In genomic region chr13:112953591-112954487, GRCh38 we compare ENCODE assay signal across 1 cellular context.
TF ChIP-seq lines count a peak whose summit lies in the region.

No MANE protein-coding gene starts in this region.

TF ChIP-seq in HepG2, 621 proteins besides CTCF, POLR2A, EP300 and RAD21 (continued from another document and continues in another):
- TF ChIP-seq POGZ (CRISPR knock-in tag; IDR thresholded peaks at IDR 0.05): 0 out of 2 replicates have a peak, but pooled peaks have one; percentile 11
- TF ChIP-seq RNF219 (CRISPR knock-in tag; IDR thresholded peaks at IDR 0.05): no peak
- TF ChIP-seq KIAA2018 (CRISPR knock-in tag; IDR thresholded peaks at IDR 0.05; ENCODE audit: borderline replicate concordance): no peak
- TF ChIP-seq JUND (CRISPR knock-in tag; IDR thresholded peaks at IDR 0.05): 0 out of 2 replicates have a peak, but pooled peaks have one; percentile 33
- TF ChIP-seq ZNF446 (CRISPR knock-in tag; IDR thresholded peaks at IDR 0.05): no peak
- 0 out of 2 replicates have a peak, but pooled peaks have one; percentile 8 for TF ChIP-seq CEBPG (CRISPR knock-in tag; IDR thresholded peaks at IDR 0.05)
- no peak for TF ChIP-seq NCOR1 (IDR thresholded peaks at IDR 0.05; ENCODE audit: borderline replicate concordance, low read length)
- no peak for TF ChIP-seq ZNF431 (CRISPR knock-in tag; IDR thresholded peaks at IDR 0.05; ENCODE audit: borderline replicate concordance, low read depth)
- TF ChIP-seq CAMTA2 (CRISPR knock-in tag; IDR thresholded peaks at IDR 0.05; ENCODE audit: borderline replicate concordance): no peak
- 0 out of 2 replicates have a peak, but pooled peaks have one; percentile 12 for TF ChIP-seq HOMEZ (CRISPR knock-in tag; IDR thresholded peaks at IDR 0.05; ENCODE audit: low read depth)
- TF ChIP-seq ZNF776 (CRISPR knock-in tag; IDR thresholded peaks at IDR 0.05): peak; percentile 37; the same call in 1 of the 2 replicates
- TF ChIP-seq ZNF292 (CRISPR knock-in tag; IDR thresholded peaks at IDR 0.05; ENCODE audit: borderline replicate concordance, low read depth): peak; percentile 67
- peak; percentile 36; the same call in 1 of the 2 replicates for TF ChIP-seq GMEB1 (CRISPR knock-in tag; IDR thresholded peaks at IDR 0.05; ENCODE audit: borderline replicate concordance)
- TF ChIP-seq E2F5 (CRISPR knock-in tag; conservative IDR thresholded peaks at IDR 0.05): 0 out of 2 replicates have a peak, but pooled peaks have one; percentile 19
- TF ChIP-seq SMAD1 (CRISPR knock-in tag; IDR thresholded peaks at IDR 0.05; ENCODE audit: borderline replicate concordance, low read depth): no peak; the same call in 1 of the 2 replicates
- TF ChIP-seq ISX (CRISPR knock-in tag; conservative IDR thresholded peaks at IDR 0.05): no peak
- TF ChIP-seq FOXA3 (CRISPR knock-in tag; IDR thresholded peaks at IDR 0.05): 0 out of 2 replicates have a peak, but pooled peaks have one; percentile 12
- no peak for TF ChIP-seq TRIM24 (CRISPR knock-in tag; IDR thresholded peaks at IDR 0.05)
- no peak for TF ChIP-seq RAD51 (IDR thresholded peaks at IDR 0.05; ENCODE audit: borderline replicate concordance)
- TF ChIP-seq SIX4 (CRISPR knock-in tag; IDR thresholded peaks at IDR 0.05): 0 out of 2 replicates have a peak, but pooled peaks have one; percentile 19
- TF ChIP-seq PHF21A (CRISPR knock-in tag; IDR thresholded peaks at IDR 0.05): peak; percentile 3; the same call in 1 of the 2 replicates
- TF ChIP-seq ZNF775 (CRISPR knock-in tag; IDR thresholded peaks at IDR 0.05; ENCODE audit: borderline replicate concordance): no peak
- TF ChIP-seq FOXO1 (CRISPR knock-in tag; IDR thresholded peaks at IDR 0.05): 0 out of 2 replicates have a peak, but pooled peaks have one; percentile 8
- TF ChIP-seq SRF (IDR thresholded peaks at IDR 0.05; ENCODE audit: low read depth, low read length): no peak
- 0 out of 2 replicates have a peak, but pooled peaks have one; percentile 40 for TF ChIP-seq ZBTB42 (CRISPR knock-in tag; IDR thresholded peaks at IDR 0.05)
- TF ChIP-seq ZFP37 (CRISPR knock-in tag; IDR thresholded peaks at IDR 0.05; ENCODE audit: borderline replicate concordance): no peak
- no peak for TF ChIP-seq ZKSCAN5 (CRISPR knock-in tag; IDR thresholded peaks at IDR 0.05)
- peak; percentile 28; the same call in 1 of the 2 replicates for TF ChIP-seq ZFY (CRISPR knock-in tag; IDR thresholded peaks at IDR 0.05)
- 0 out of 2 replicates have a peak, but pooled peaks have one; percentile 7 for TF ChIP-seq ZNF563 (CRISPR knock-in tag; IDR thresholded peaks at IDR 0.05)
- TF ChIP-seq USF2 (IDR thresholded peaks at IDR 0.05; ENCODE audit: low read depth, low read length): no peak
- no peak for TF ChIP-seq USF2 (CRISPR knock-in tag; IDR thresholded peaks at IDR 0.05; ENCODE audit: borderline replicate concordance)
- TF ChIP-seq RXRB (CRISPR knock-in tag; IDR thresholded peaks at IDR 0.05; ENCODE audit: borderline replicate concordance): peak; percentile 13; the same call in 1 of the 2 replicates
- 0 out of 2 replicates have a peak, but pooled peaks have one; percentile 3 for TF ChIP-seq TAF1 (CRISPR knock-in tag; IDR thresholded peaks at IDR 0.05)
- no peak for TF ChIP-seq NFKB2 (CRISPR knock-in tag; IDR thresholded peaks at IDR 0.05; ENCODE audit: borderline replicate concordance)
- 0 out of 2 replicates have a peak, but pooled peaks have one; percentile 19 for TF ChIP-seq MAX (IDR thresholded peaks at IDR 0.05)
- no peak for TF ChIP-seq TMF1 (CRISPR knock-in tag; IDR thresholded peaks at IDR 0.05; ENCODE audit: low read depth)
- TF ChIP-seq ZNF574 (CRISPR knock-in tag; IDR thresholded peaks at IDR 0.05): 0 out of 2 replicates have a peak, but pooled peaks have one; percentile 20
- TF ChIP-seq SAP130 (CRISPR knock-in tag; IDR thresholded peaks at IDR 0.05; ENCODE audit: low read depth): 0 out of 2 replicates have a peak, but pooled peaks have one; percentile 19
